Comparison of ENCODE assay signal across 1 cellular context in genomic region chr10:5854178-5854570, GRCh38.
TF ChIP-seq lines count a peak whose summit lies in the region.

No MANE protein-coding gene starts in this region.

TF ChIP-seq in HCT116, 20 proteins besides CTCF, POLR2A, EP300 and RAD21 (continued from another document):
- TF ChIP-seq YY1 (IDR thresholded peaks at IDR 0.05; ENCODE audit: extremely low read depth, insufficient replicate concordance, low read depth, low read length), result no peak
- no peak for TF ChIP-seq POLR2AphosphoS5 (IDR thresholded peaks at IDR 0.05; ENCODE audit: low read depth, low read length)
- TF ChIP-seq TCF7L2 (IDR thresholded peaks at IDR 0.05; ENCODE audit: borderline replicate concordance, extremely low read depth, insufficient read depth, insufficient read length), result no peak
- TF ChIP-seq MAX (IDR thresholded peaks at IDR 0.05), result no peak
- no peak for TF ChIP-seq ZFX (IDR thresholded peaks at IDR 0.05)
- no peak for TF ChIP-seq SP1 (IDR thresholded peaks at IDR 0.05; ENCODE audit: low read depth)
